Comparison of ENCODE assay signal across 11 cellular contexts in genomic region chr1:156664949-156665411, GRCh38. TPM values are rescaled to one million over a fixed set of nuclear protein-coding genes. Genes with fewer than 3 reads are reported as not detected.
DNase-seq lines count a peak whose midpoint lies in the region; ATAC-seq, FAIRE-seq and TF ChIP-seq lines count a peak whose summit lies in the region.
"Had no signal": no experiment of that assay in that cellular context is flagged by ENCODE, and none has a peak within 500 bp of the region (broad histone marks: within the 10 kb centered on the region; RNA-seq: fewer than 3 reads in every experiment).

No MANE protein-coding gene starts in this region.

- H3K27ac ChIP-seq in Panc1 (ENCODE audit: low read length) (peak overlapping the region; percentile 98), small intestine (ENCODE audit: low read depth in 1 of 2, low read length in 1 of 2) (peak overlapping the region in 1 of 2 donors; percentile 84), brain microvascular endothelial cell (no peak overlapping the region)

- POLR2A ChIA-PET in Panc1 (lab: Charles Lee), result interaction anchor here (0.6 kb wide), 1 partner anchor 15 kb away, joined by 8 read pairs; no protein-coding TSS in a partner anchor
- POLR2A ChIA-PET in activated CD8-positive, alpha-beta T cell treated with anti-CD3 and anti-CD28 coated beads for 36 hours (lab: Charles Lee), result interaction anchor here (0.6 kb wide), 1 partner anchor 57 kb away, joined by 3 read pairs; no protein-coding TSS in a partner anchor

- CTCF ChIA-PET in Panc1 (lab: Charles Lee), result interaction anchor here (0.5 to 1.4 kb wide), 4 partner anchors 12 to 41 kb away, joined by 3 to 6 read pairs (median 5); partner anchors contain the start of gene NES
- CTCF ChIA-PET in activated CD8-positive, alpha-beta T cell treated with anti-CD3 and anti-CD28 coated beads for 36 hours (lab: Charles Lee), result interaction anchor here (0.7 to 2.0 kb wide), 8 partner anchors 11 to 185 kb away, joined by 3 to 10 read pairs (median 4); partner anchors contain the start of genes CRABP2 and NES

- H3K27ac Mint-ChIP-seq in activated CD8-positive, alpha-beta T cell treated with anti-CD3 and anti-CD28 coated beads for 36 hours, result no peak overlapping the region
- no peak overlapping the region for H3K27ac Mint-ChIP-seq in T-helper 2 cell treated with Interferon-gamma antibody and Interleukin-4, amounts not matched to agents 5 μg/mL and 100 μg/mL, for 36 hours
- H3K27ac Mint-ChIP-seq: activated naive CD4-positive, alpha-beta T cell treated with anti-CD3 and anti-CD28 coated beads, Interleukin-2, amount 50 U/mL, for 24 hours had no signal

- H3K9me3 ChIP-seq in Panc1 (ENCODE audit: control insufficient read depth, insufficient read depth, low read depth, low read length), result no peaks in the 10 kb centered on the region
- no peaks in the 10 kb centered on the region for H3K9me3 ChIP-seq in small intestine (ENCODE audit: control insufficient read depth, low read depth)

- H3K9me3 Mint-ChIP-seq in activated CD8-positive, alpha-beta T cell treated with anti-CD3 and anti-CD28 coated beads for 36 hours, result no peaks in the 10 kb centered on the region
- H3K9me3 Mint-ChIP-seq in T-helper 2 cell treated with Interferon-gamma antibody and Interleukin-4, amounts not matched to agents 5 μg/mL and 100 μg/mL, for 36 hours, result no peaks in the 10 kb centered on the region
- H3K9me3 Mint-ChIP-seq: activated naive CD4-positive, alpha-beta T cell treated with anti-CD3 and anti-CD28 coated beads, Interleukin-2, amount 50 U/mL, for 24 hours; naive thymus-derived CD4-positive, alpha-beta T cell had no signal

- in situ Hi-C loops in Panc1 (cut with HindIII; ENCODE audit: low pct_unique_long_range_greater_than_20kb, low sequenced_read_pairs) (no loop called here), brain microvascular endothelial cell (cut with HindIII; ENCODE audit: low pct_ligation_motif_present, low sequenced_read_pairs) (no loop called here)

- H3K27me3 Mint-ChIP-seq in activated CD8-positive, alpha-beta T cell treated with anti-CD3 and anti-CD28 coated beads for 36 hours, result peaks cover 3% of the 10 kb centered on the region
- H3K27me3 Mint-ChIP-seq in T-helper 2 cell treated with Interferon-gamma antibody and Interleukin-4, amounts not matched to agents 5 μg/mL and 100 μg/mL, for 36 hours (ENCODE audit: low read depth), result peaks cover 8% of the 10 kb centered on the region
- H3K27me3 Mint-ChIP-seq: activated naive CD4-positive, alpha-beta T cell treated with anti-CD3 and anti-CD28 coated beads, Interleukin-2, amount 50 U/mL, for 24 hours had no signal

- H3K4me3 Mint-ChIP-seq in activated CD8-positive, alpha-beta T cell treated with anti-CD3 and anti-CD28 coated beads for 36 hours, result no peak overlapping the region
- no peak overlapping the region for H3K4me3 Mint-ChIP-seq in T-helper 2 cell treated with Interferon-gamma antibody and Interleukin-4, amounts not matched to agents 5 μg/mL and 100 μg/mL, for 36 hours
- H3K4me3 Mint-ChIP-seq: activated naive CD4-positive, alpha-beta T cell treated with anti-CD3 and anti-CD28 coated beads, Interleukin-2, amount 50 U/mL, for 24 hours; naive thymus-derived CD4-positive, alpha-beta T cell had no signal

- intact Hi-C loops in Panc1 (cut with micrococcal nuclease; ENCODE audit: unreplicated experiment) (no loop called here), left ventricle myocardium superior (cut with micrococcal nuclease) (no loop called here)
- intact Hi-C loops in activated CD8-positive, alpha-beta T cell treated with anti-CD3 and anti-CD28 coated beads for 36 hours (cut with micrococcal nuclease), result no loop called here

- WGBS in small intestine, 3 donors, result 8 to 17% (median 13%) methylated on average over 12 of the region's 12 CpGs

- H3K36me3 ChIP-seq in Panc1 (ENCODE audit: control insufficient read depth, insufficient read depth, low read length) (no peaks in the 10 kb centered on the region; the same call in 1 of the 2 replicates), small intestine (ENCODE audit: control insufficient read depth in 2 of 2, insufficient read depth in 2 of 2, low read length in 2 of 2) (no peaks in the 10 kb centered on the region), brain microvascular endothelial cell (replicated peaks) (no peaks in the 10 kb centered on the region)

- TF ChIP-seq CTCF in Panc1 (IDR thresholded peaks at IDR 0.05) (no peak), brain microvascular endothelial cell (IDR thresholded peaks at IDR 0.05; ENCODE audit: low read depth, low read length, missing control alignments) (no peak)
- no peak for TF ChIP-seq CTCF in activated CD8-positive, alpha-beta T cell treated with anti-CD3 and anti-CD28 coated beads for 36 hours (IDR thresholded peaks at IDR 0.05)

- FAIRE-seq in GM12891 (lab: Jason Lieb, UNC) (peak; percentile 71), small intestine (lab: Jason Lieb, UNC) (no peak)

- BruUV-seq in Panc1 (replicated peaks; lab: Mats Ljungman, UMichigan), result no TSS peak

- H3K4me3 ChIP-seq in Panc1 (ENCODE audit: low read depth in 2 of 2, low read length in 2 of 2) (no peak overlapping the region), small intestine (ENCODE audit: low read depth in 1 of 2, low read length in 2 of 2) (no peak overlapping the region), brain microvascular endothelial cell (ENCODE audit: low read depth, low read length) (no peak overlapping the region)

- H3K36me3 Mint-ChIP-seq in activated CD8-positive, alpha-beta T cell treated with anti-CD3 and anti-CD28 coated beads for 36 hours (ENCODE audit: low read depth), result no peaks in the 10 kb centered on the region
- no peaks in the 10 kb centered on the region for H3K36me3 Mint-ChIP-seq in T-helper 2 cell treated with Interferon-gamma antibody and Interleukin-4, amounts not matched to agents 5 μg/mL and 100 μg/mL, for 36 hours (ENCODE audit: low read depth)
- H3K36me3 Mint-ChIP-seq: activated naive CD4-positive, alpha-beta T cell treated with anti-CD3 and anti-CD28 coated beads, Interleukin-2, amount 50 U/mL, for 24 hours; naive thymus-derived CD4-positive, alpha-beta T cell had no signal

- 0 out of 2 replicates have a peak, but pooled peaks have one; percentile 15 for TF ChIP-seq POLR2A in GM12891 (IDR thresholded peaks at IDR 0.05; ENCODE audit: low read depth, low read length)

- peaks cover 21% of the 10 kb centered on the region for H3K4me1 Mint-ChIP-seq in activated CD8-positive, alpha-beta T cell treated with anti-CD3 and anti-CD28 coated beads for 36 hours (ENCODE audit: low read depth)
- peaks cover 23% of the 10 kb centered on the region for H3K4me1 Mint-ChIP-seq in T-helper 2 cell treated with Interferon-gamma antibody and Interleukin-4, amounts not matched to agents 5 μg/mL and 100 μg/mL, for 36 hours (ENCODE audit: low read depth)

- peak; percentile 83 for DNase-seq in GM12891 (ENCODE audit: insufficient read length, low spot score)
- DNase-seq in Panc1 (ENCODE audit: low read depth, low spot score), result no peak
- peak; percentile 83 for DNase-seq in left ventricle myocardium superior
- peak; percentile 29 for DNase-seq in small intestine
- DNase-seq in brain microvascular endothelial cell, result no peak
- DNase-seq in activated CD8-positive, alpha-beta T cell treated with anti-CD3 and anti-CD28 coated beads for 36 hours, result no peak
- DNase-seq in T-helper 2 cell treated with Interferon-gamma antibody and Interleukin-4, amounts not matched to agents 5 μg/mL and 100 μg/mL, for 36 hours (ENCODE audit: low spot score), result no peak
- DNase-seq: naive thymus-derived CD4-positive, alpha-beta T cell; NCI-H2081 treated with DMSO at 0.1 percent for 48 hours had no signal

- H3K4me1 ChIP-seq in Panc1 (ENCODE audit: control insufficient read depth, insufficient read depth, low read length), result peaks cover 81% of the 10 kb centered on the region
- H3K4me1 ChIP-seq in small intestine (ENCODE audit: control insufficient read depth in 2 of 2, insufficient read depth in 1 of 2, low read depth in 1 of 2, low read length in 1 of 2), result peaks cover 0 to 24% of the 10 kb centered on the region in 2 donors

- ATAC-seq in Panc1, result no peak
- peak; percentile 64 for ATAC-seq in left ventricle myocardium superior
- ATAC-seq in activated CD8-positive, alpha-beta T cell treated with anti-CD3 and anti-CD28 coated beads for 36 hours, result no peak
- no peak for ATAC-seq in GM19351 (IDR thresholded peaks at IDR 0.05; ENCODE audit: unreplicated experiment)
- ATAC-seq: naive thymus-derived CD4-positive, alpha-beta T cell had no signal

- H3K27me3 ChIP-seq in Panc1 (ENCODE audit: control insufficient read depth, insufficient read depth, low read length), result no peaks in the 10 kb centered on the region
- H3K27me3 ChIP-seq in small intestine (ENCODE audit: control insufficient read depth in 2 of 2, insufficient read depth in 2 of 2, low read length in 2 of 2), result no peaks in the 10 kb centered on the region
- no peaks in the 10 kb centered on the region for H3K27me3 ChIP-seq in brain microvascular endothelial cell (replicated peaks)

TF ChIP-seq in GM12891, 5 proteins besides CTCF, POLR2A, EP300 and RAD21:
- TF ChIP-seq SPI1 (IDR thresholded peaks at IDR 0.05; ENCODE audit: low read depth, low read length) (peak; percentile 23; the same call in 1 of the 2 replicates), TAF1 (IDR thresholded peaks at IDR 0.05; ENCODE audit: low read depth, low read length) (no peak)

RNA-seq across cellular contexts. Expression of gene NES, which starts 12.2 kb away (rescaled TPM):
- polyA plus RNA-seq in GM12891 (2012; ENCODE audit: low read depth, missing spikeins), result 0.01 TPM
- total RNA-seq in Panc1 (2021; ENCODE audit: unreplicated experiment) (56.3 TPM), left ventricle myocardium superior (94.7 TPM)
- polyA plus RNA-seq in Panc1 (2012; ENCODE audit: insufficient read length), result 61.1 TPM
- 10 to 100 TPM in 1 of 3 donors, 1 to 10 TPM in 1, under 1 TPM in 1; 0.22 to 11.8 (median 1.1) TPM for polyA plus RNA-seq in small intestine
- not detected for total RNA-seq in activated CD8-positive, alpha-beta T cell treated with anti-CD3 and anti-CD28 coated beads for 36 hours
- polyA plus RNA-seq: naive thymus-derived CD4-positive, alpha-beta T cell had no signal

RNA-seq across cellular contexts. Expression of gene BCAN, which starts 23.1 kb away (rescaled TPM):
- 0.15 TPM for polyA plus RNA-seq in GM12891 (2012; ENCODE audit: low read depth, missing spikeins)
- 0.57 TPM for total RNA-seq in Panc1 (2021; ENCODE audit: unreplicated experiment)
- 0.51 TPM for polyA plus RNA-seq in Panc1 (2012; ENCODE audit: insufficient read length)
- total RNA-seq in left ventricle myocardium superior, result 0.52 TPM
- polyA plus RNA-seq in small intestine, result under 1 TPM in 1 of 3 donors, not detected in 2; 0.36 TPM
- not detected for total RNA-seq in activated CD8-positive, alpha-beta T cell treated with anti-CD3 and anti-CD28 coated beads for 36 hours
- total RNA-seq: naive thymus-derived CD4-positive, alpha-beta T cell had no signal
- polyA plus RNA-seq: naive thymus-derived CD4-positive, alpha-beta T cell had no signal

RNA-seq across cellular contexts. Expression of gene CRABP2, which starts 40.4 kb away (rescaled TPM):
- 0.18 TPM for polyA plus RNA-seq in GM12891 (2012; ENCODE audit: low read depth, missing spikeins)
- 1,115 TPM for total RNA-seq in Panc1 (2021; ENCODE audit: unreplicated experiment)
- 1,502 TPM for polyA plus RNA-seq in Panc1 (2012; ENCODE audit: insufficient read length)
- 0.74 TPM for total RNA-seq in left ventricle myocardium superior
- 1 to 10 TPM in 1 of 3 donors, under 1 TPM in 2; 0.81 to 1.9 (median 0.89) TPM for polyA plus RNA-seq in small intestine
- under 1 TPM; 0.78 to 0.90 TPM for total RNA-seq in activated CD8-positive, alpha-beta T cell treated with anti-CD3 and anti-CD28 coated beads for 36 hours

RNA-seq across cellular contexts. Expression of gene HAPLN2, which starts 45.8 kb away (rescaled TPM):
- not detected for polyA plus RNA-seq in GM12891 (2012; ENCODE audit: low read depth, missing spikeins)
- total RNA-seq in Panc1 (2021; ENCODE audit: unreplicated experiment), result 0.21 TPM
- polyA plus RNA-seq in Panc1 (2012; ENCODE audit: insufficient read length), result 0.44 TPM
- total RNA-seq in left ventricle myocardium superior, result 1.5 TPM
- 10 to 100 TPM in 2 of 3 donors, under 1 TPM in 1; 0.82 to 25.9 (median 12.5) TPM for polyA plus RNA-seq in small intestine
- not detected for total RNA-seq in activated CD8-positive, alpha-beta T cell treated with anti-CD3 and anti-CD28 coated beads for 36 hours
- total RNA-seq: naive thymus-derived CD4-positive, alpha-beta T cell had no signal
- polyA plus RNA-seq: naive thymus-derived CD4-positive, alpha-beta T cell had no signal

Comparison
In these comparisons a context has a peak if more than half of its experiments do, and no peak if none do; other contexts are left out.
1. DNase-seq: peak in GM12891 (single experiment), left ventricle myocardium superior (single experiment) and small intestine (single experiment); none in Panc1 (single experiment), brain microvascular endothelial cell (single experiment), activated CD8-positive, alpha-beta T cell treated with anti-CD3 and anti-CD28 coated beads for 36 hours (single experiment) and T-helper 2 cell treated with Interferon-gamma antibody and Interleukin-4, amounts not matched to agents 5 μg/mL and 100 μg/mL, for 36 hours (single experiment).
2. RNA of gene NES, which starts 12.2 kb away (total RNA-seq): 94.7 TPM in left ventricle myocardium superior (single experiment) and 56.3 TPM in Panc1 (single experiment); not detected in activated CD8-positive, alpha-beta T cell treated with anti-CD3 and anti-CD28 coated beads for 36 hours; every median in the first group is over 10 times any median in the second.
3. RNA of gene CRABP2, which starts 40.4 kb away (total RNA-seq): 1,115 TPM in Panc1 (single experiment); 0.78 to 0.90 TPM in activated CD8-positive, alpha-beta T cell treated with anti-CD3 and anti-CD28 coated beads for 36 hours and 0.74 TPM in left ventricle myocardium superior (single experiment); every median in the first group is over 100 times any median in the second.